Comparison of ENCODE assay signal across 10 cellular contexts in the genomic region with DNA sequence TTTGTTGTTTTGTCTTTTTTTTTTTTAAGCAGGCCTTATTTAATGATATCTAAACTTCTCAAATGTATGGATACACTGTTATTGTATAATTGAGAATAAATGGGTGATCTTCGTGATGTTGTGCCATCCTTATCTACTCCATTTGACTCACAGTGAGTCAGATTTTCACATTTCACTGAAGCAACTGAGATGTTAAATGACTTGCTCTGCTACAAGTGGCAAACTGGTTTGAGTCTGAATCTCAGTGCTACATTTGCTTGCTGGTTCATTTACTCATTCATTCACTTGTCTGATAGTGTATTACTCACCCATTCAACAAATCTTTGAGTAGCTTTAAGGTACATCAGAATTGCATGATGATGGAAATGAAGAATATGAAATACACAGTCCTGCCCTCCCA. TPM values are rescaled to one million over a fixed set of nuclear protein-coding genes. Genes with fewer than 3 reads are reported as not detected.
DNase-seq lines count a peak whose midpoint lies in the region; ATAC-seq and TF ChIP-seq lines count a peak whose summit lies in the region.
"Had no signal": no experiment of that assay in that cellular context is flagged by ENCODE, and none has a peak within 500 bp of the region (broad histone marks: within the 10 kb centered on the region; RNA-seq: fewer than 3 reads in every experiment).

No MANE protein-coding gene starts in this region.

- peaks cover 11% of the 10 kb centered on the region for H3K36me3 ChIP-seq in brain microvascular endothelial cell (replicated peaks)

- in situ Hi-C loops in brain microvascular endothelial cell (cut with HindIII; ENCODE audit: low pct_ligation_motif_present, low sequenced_read_pairs) = no loop called here

- H3K4me1 Mint-ChIP-seq in neural crest cell = peaks cover 29% of the 10 kb centered on the region

- DNase-seq in activated CD4-positive, alpha-beta T cell treated with anti-CD3 and anti-CD28 coated beads for 48 hours = peak; percentile 8
- DNase-seq in activated CD4-positive, alpha-beta T cell treated with anti-CD3 and anti-CD28 coated beads for 4 hours = no peak
- DNase-seq in NB4 (ENCODE audit: low read depth) = peak; percentile 8
- peak; percentile 81 for DNase-seq in brain microvascular endothelial cell
- DNase-seq in neural crest cell (ENCODE audit: low read depth, low spot score) = no peak
- no peak for DNase-seq in nucleus accumbens (lab: John Stamatoyannopoulos, UW)
- no peak for DNase-seq in NCI-H526 (lab: John Stamatoyannopoulos, UW)

- ATAC-seq in HG03095 (IDR thresholded peaks at IDR 0.05; ENCODE audit: unreplicated experiment) = no peak

- no peak overlapping the region for H3K27ac ChIP-seq in brain microvascular endothelial cell

- H3K36me3 Mint-ChIP-seq in neural crest cell (ENCODE audit: low read depth) = no peaks in the 10 kb centered on the region

- no peak overlapping the region for H3K27ac Mint-ChIP-seq in neural crest cell (ENCODE audit: unreplicated experiment)

- TF ChIP-seq CTCF in NB4 (IDR thresholded peaks at IDR 0.05; ENCODE audit: low read depth, low read length) (no peak), brain microvascular endothelial cell (IDR thresholded peaks at IDR 0.05; ENCODE audit: low read depth, low read length, missing control alignments) (no peak), neural crest cell (conservative IDR thresholded peaks at IDR 0.05) (no peak)

- no peaks in the 10 kb centered on the region for H3K27me3 Mint-ChIP-seq in neural crest cell (ENCODE audit: low read depth)

- peak overlapping the region; percentile 99 for H3K4me3 ChIP-seq in NB4 (ENCODE audit: low read depth, low read length)
- H3K4me3 ChIP-seq in brain microvascular endothelial cell (ENCODE audit: low read depth, low read length) = no peak overlapping the region

- H3K4me3 Mint-ChIP-seq in neural crest cell = peak overlapping the region; percentile 67

- TF ChIP-seq POLR2A in NB4 (IDR thresholded peaks at IDR 0.05; ENCODE audit: extremely low read depth, insufficient read length) = no peak

- no peaks in the 10 kb centered on the region for H3K9me3 Mint-ChIP-seq in neural crest cell

- H3K27me3 ChIP-seq in brain microvascular endothelial cell (replicated peaks) = no peaks in the 10 kb centered on the region

RNA-seq across cellular contexts. Expression of gene KIAA0586, which starts 2.6 kb away (rescaled TPM):
- total RNA-seq in neural crest cell = 41.1 and 42.4 TPM in 2 replicates

RNA-seq across cellular contexts. Expression of gene TIMM9, which starts 2.8 kb away (rescaled TPM):
- 41.0 and 47.2 TPM in 2 replicates for total RNA-seq in neural crest cell

RNA-seq across cellular contexts. Expression of gene TOMM20L, which starts 34.4 kb away (rescaled TPM):
- total RNA-seq in neural crest cell = 0.42 and 0.52 TPM in 2 replicates
- total RNA-seq: frontal cortex, SK-MEL-5 had no signal

Comparison
In these comparisons a context has a peak if more than half of its experiments do, and no peak if none do; other contexts are left out.
1. DNase-seq: peak in activated CD4-positive, alpha-beta T cell treated with anti-CD3 and anti-CD28 coated beads for 48 hours (single experiment), NB4 (single experiment) and brain microvascular endothelial cell (single experiment); none in activated CD4-positive, alpha-beta T cell treated with anti-CD3 and anti-CD28 coated beads for 4 hours (0 of 2), neural crest cell (single experiment), nucleus accumbens (0 of 56) and NCI-H526 (0 of 2).